Comparison of ENCODE assay signal across 1 cellular context in the genomic region with DNA sequence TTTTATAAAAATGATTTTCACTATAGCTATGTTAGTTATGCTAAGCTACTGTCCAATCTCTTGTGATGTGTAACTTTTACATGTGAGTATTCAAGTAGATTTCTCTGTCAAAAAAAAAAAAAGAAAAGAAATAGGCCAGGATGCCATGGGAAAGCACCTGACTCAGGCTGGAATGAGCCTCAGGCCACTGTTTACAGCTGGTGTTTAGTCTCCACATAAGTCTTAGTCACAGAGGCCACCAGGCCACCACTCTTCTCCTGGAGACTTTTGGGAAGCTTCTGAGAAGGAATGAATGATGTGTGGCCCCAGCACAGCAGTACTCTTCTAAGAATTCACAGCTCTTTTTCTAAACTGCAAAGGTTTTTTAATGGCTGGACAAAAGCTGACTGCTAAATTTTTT.
TF ChIP-seq lines count a peak whose summit lies in the region.

No MANE protein-coding gene starts in this region.

TF ChIP-seq in K562, 482 proteins besides CTCF, POLR2A, EP300 and RAD21:
- no peak for TF ChIP-seq ZFP1 (CRISPR knock-in tag; IDR thresholded peaks at IDR 0.05)
- TF ChIP-seq ZNF24 (IDR thresholded peaks at IDR 0.05): peak; percentile 83
